Comparison of ENCODE assay signal across 10 cellular contexts in the genomic region with DNA sequence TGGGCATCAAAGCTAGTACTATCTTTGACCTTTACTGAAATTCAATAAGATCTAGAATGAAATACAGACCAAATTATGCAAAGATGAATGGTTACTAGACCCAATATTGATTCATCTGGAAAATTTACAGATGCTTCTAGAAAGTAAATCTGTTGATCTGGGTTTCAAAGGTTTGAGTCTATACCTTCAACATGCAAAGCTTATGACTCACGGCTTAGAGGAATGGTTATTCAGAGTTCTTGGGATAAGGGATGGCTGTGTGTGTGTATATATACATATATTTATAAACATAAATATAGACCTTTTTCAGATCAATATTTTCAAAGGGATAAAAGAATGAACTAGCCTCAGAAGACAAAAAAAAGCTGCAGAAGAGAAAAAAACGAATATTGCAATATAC. TPM values are rescaled to one million over a fixed set of nuclear protein-coding genes. Genes with fewer than 3 reads are reported as not detected.
DNase-seq lines count a peak whose midpoint lies in the region; ATAC-seq, FAIRE-seq and TF ChIP-seq lines count a peak whose summit lies in the region.
"Had no signal": no experiment of that assay in that cellular context is flagged by ENCODE, and none has a peak within 500 bp of the region (broad histone marks: within the 10 kb centered on the region; RNA-seq: fewer than 3 reads in every experiment).

No MANE protein-coding gene starts in this region.

- peaks cover 60% of the 10 kb centered on the region for H3K79me2 ChIP-seq in keratinocyte (ENCODE audit: control insufficient read depth, insufficient read depth, low read length)

- TF ChIP-seq CTCF in keratinocyte (optimal IDR thresholded peaks at IDR 0.05 in 1 of 3, IDR thresholded peaks at IDR 0.05 in 1 of 3, conservative IDR thresholded peaks at IDR 0.05 in 1 of 3; ENCODE audit: extremely low read depth in 1 of 3, insufficient read depth in 2 of 3, low read length in 3 of 3) (no peak), type B pancreatic cell (conservative IDR thresholded peaks at IDR 0.05) (no peak)

- no peaks in the 10 kb centered on the region for H3K27me3 ChIP-seq in keratinocyte (ENCODE audit: control insufficient read depth, extremely low read depth, insufficient read depth, low read length)

- CTCF ChIA-PET in activated naive CD4-positive, alpha-beta T cell treated with anti-CD3 and anti-CD28 coated beads, Interleukin-2, amount 10 ng/mL, durations not matched to agents 7 days and 5 days (lab: Charles Lee), result interaction anchor here (0.7 to 1.6 kb wide), 4 partner anchors 15 to 93 kb away, joined by 3 to 6 read pairs (median 4); no protein-coding TSS in a partner anchor

- no peak for FAIRE-seq in keratinocyte (lab: Jason Lieb, UNC)
- FAIRE-seq: H54 had no signal

- H3K9ac ChIP-seq in keratinocyte (ENCODE audit: control insufficient read depth, extremely low read depth, insufficient read depth, low read length), result peak overlapping the region; percentile 95

- peak overlapping the region; percentile 24 for H3K27ac Mint-ChIP-seq in activated naive CD4-positive, alpha-beta T cell treated with anti-CD3 and anti-CD28 coated beads, Interleukin-2, amount 10 ng/mL, durations not matched to agents 7 days and 5 days
- peak overlapping the region; percentile 100 for H3K27ac Mint-ChIP-seq in activated naive CD8-positive, alpha-beta T cell
- no peak overlapping the region for H3K27ac Mint-ChIP-seq in type B pancreatic cell

- no peak for DNase-seq in activated naive CD4-positive, alpha-beta T cell treated with anti-CD3 and anti-CD28 coated beads, Interleukin-2, amount 10 ng/mL, durations not matched to agents 7 days and 5 days
- DNase-seq in activated naive CD4-positive, alpha-beta T cell treated with anti-CD3 and anti-CD28 coated beads, Interleukin-2, amount 50 U/mL, for 16 hours, result no peak
- DNase-seq in keratinocyte (ENCODE audit: low read depth, low spot score) (no peak), type B pancreatic cell (ENCODE audit: extremely low spot score, unreplicated experiment) (no peak), COLO829 (ENCODE audit: low spot score) (no peak), NCI-H2029 treated with DMSO at 0.1 percent for 48 hours (lab: John Stamatoyannopoulos, UW) (no peak)
- DNase-seq: NCI-H524 treated with DMSO at 0.1 percent for 48 hours had no signal

- H3K4me1 Mint-ChIP-seq in activated naive CD4-positive, alpha-beta T cell treated with anti-CD3 and anti-CD28 coated beads, Interleukin-2, amount 10 ng/mL, durations not matched to agents 7 days and 5 days, result peaks cover 36% of the 10 kb centered on the region
- H3K4me1 Mint-ChIP-seq in activated naive CD8-positive, alpha-beta T cell (ENCODE audit: low read depth), result peaks cover 46% of the 10 kb centered on the region
- H3K4me1 Mint-ChIP-seq in type B pancreatic cell (ENCODE audit: unreplicated experiment), result peaks cover 10% of the 10 kb centered on the region

- H4K20me1 ChIP-seq in keratinocyte (ENCODE audit: control insufficient read depth, extremely low read depth, insufficient read depth, low read length), result no peaks in the 10 kb centered on the region

- H3K9me3 Mint-ChIP-seq in activated naive CD4-positive, alpha-beta T cell treated with anti-CD3 and anti-CD28 coated beads, Interleukin-2, amount 10 ng/mL, durations not matched to agents 7 days and 5 days, result no peaks in the 10 kb centered on the region
- H3K9me3 Mint-ChIP-seq in activated naive CD8-positive, alpha-beta T cell (ENCODE audit: low read depth), result no peaks in the 10 kb centered on the region
- no peaks in the 10 kb centered on the region for H3K9me3 Mint-ChIP-seq in type B pancreatic cell

- peak overlapping the region; percentile 96 for H3K4me2 ChIP-seq in keratinocyte (ENCODE audit: control insufficient read depth, extremely low read depth, insufficient read depth, low read depth, low read length)

- H2AFZ ChIP-seq in keratinocyte (ENCODE audit: control insufficient read depth, low read length), result no peak overlapping the region

- H3K9me1 ChIP-seq in keratinocyte (ENCODE audit: control insufficient read depth, extremely low read depth, insufficient read depth, low read length), result no peaks in the 10 kb centered on the region

- H3K36me3 ChIP-seq in keratinocyte (ENCODE audit: control insufficient read depth in 2 of 2, extremely low read depth in 1 of 2, insufficient read depth in 2 of 2, low read length in 2 of 2), result no peaks in the 10 kb centered on the region

- peak overlapping the region; percentile 85 to 94 (median 90) for H3K4me3 ChIP-seq in keratinocyte (ENCODE audit: control insufficient read depth in 2 of 3, extremely low read depth in 1 of 3, insufficient read depth in 2 of 3, low read depth in 1 of 3, low read length in 3 of 3)

- no peaks in the 10 kb centered on the region for H3K9me3 ChIP-seq in keratinocyte (ENCODE audit: control insufficient read depth, low read depth, low read length)

- peaks cover 7% of the 10 kb centered on the region for H3K4me1 ChIP-seq in keratinocyte (ENCODE audit: control insufficient read depth, extremely low read depth, insufficient read depth, low read length)

- H3K27me3 Mint-ChIP-seq in activated naive CD4-positive, alpha-beta T cell treated with anti-CD3 and anti-CD28 coated beads, Interleukin-2, amount 10 ng/mL, durations not matched to agents 7 days and 5 days, result no peaks in the 10 kb centered on the region
- no peaks in the 10 kb centered on the region for H3K27me3 Mint-ChIP-seq in activated naive CD8-positive, alpha-beta T cell
- H3K27me3 Mint-ChIP-seq in type B pancreatic cell, result peaks cover 16% of the 10 kb centered on the region

- H3K27ac ChIP-seq in keratinocyte (ENCODE audit: control insufficient read depth, insufficient read depth, low read length), result no peak overlapping the region

- peak overlapping the region; percentile 99 for H3K4me3 Mint-ChIP-seq in activated naive CD4-positive, alpha-beta T cell treated with anti-CD3 and anti-CD28 coated beads, Interleukin-2, amount 10 ng/mL, durations not matched to agents 7 days and 5 days
- H3K4me3 Mint-ChIP-seq in activated naive CD8-positive, alpha-beta T cell, result peak overlapping the region; percentile 98
- H3K4me3 Mint-ChIP-seq in type B pancreatic cell, result peak overlapping the region; percentile 99

- no peak for ATAC-seq in GM18517 (IDR thresholded peaks at IDR 0.05; ENCODE audit: unreplicated experiment)

- H3K36me3 Mint-ChIP-seq in activated naive CD4-positive, alpha-beta T cell treated with anti-CD3 and anti-CD28 coated beads, Interleukin-2, amount 10 ng/mL, durations not matched to agents 7 days and 5 days, result peaks cover 6% of the 10 kb centered on the region
- no peaks in the 10 kb centered on the region for H3K36me3 Mint-ChIP-seq in activated naive CD8-positive, alpha-beta T cell
- no peaks in the 10 kb centered on the region for H3K36me3 Mint-ChIP-seq in type B pancreatic cell

- dilution Hi-C loops in keratinocyte (cut with MboI; ENCODE audit: extremely low pct_ligation_motif_present, low sequenced_read_pairs), result no loop called here

RNA-seq across cellular contexts. Expression of gene SPTY2D1, which starts 1.3 kb away (rescaled TPM):
- polyA plus RNA-seq in keratinocyte, result 14.3 to 17.9 TPM (median 15.6 TPM) in 3 replicates
- polyA plus RNA-seq in keratinocyte (2011; ENCODE audit: low read depth), result 53.6 TPM
- 10.0 and 14.0 TPM in 2 replicates for polyA plus RNA-seq in keratinocyte (2011; cell fraction: cytosol; rRNA removed)
- polyA plus RNA-seq in keratinocyte (2011; cell fraction: nucleus; rRNA removed), result 12.7 and 18.7 TPM in 2 replicates
- polyA plus RNA-seq in keratinocyte (2012; ENCODE audit: low replicate concordance), result 15.9 TPM in 2 replicates
- polyA minus RNA-seq in keratinocyte, result 11.8 to 27.0 TPM (median 16.7 TPM) in 3 replicates
- 23.2 TPM for polyA minus RNA-seq in keratinocyte (2011; cell fraction: cytosol; rRNA and poly(A)+ RNA removed)
- 15.7 and 23.8 TPM in 2 replicates for polyA minus RNA-seq in keratinocyte (2011; cell fraction: nucleus; rRNA and poly(A)+ RNA removed)
- total RNA-seq in type B pancreatic cell (ENCODE audit: low replicate concordance), result 20.8 and 31.7 TPM in 2 replicates

RNA-seq across cellular contexts. Expression of gene MISFA, which starts 33.3 kb away (rescaled TPM):
- polyA plus RNA-seq in keratinocyte, result 0.63 to 1.7 TPM (median 0.70 TPM) in 3 replicates
- polyA plus RNA-seq in keratinocyte (2011; ENCODE audit: low read depth), result 3.2 TPM
- polyA plus RNA-seq in keratinocyte (2011; cell fraction: cytosol; rRNA removed), result 1.3 and 1.6 TPM in 2 replicates
- polyA plus RNA-seq in keratinocyte (2011; cell fraction: nucleus; rRNA removed), result 0.85 TPM in 1 of 2 replicates, not detected in the other
- 0.60 and 2.6 TPM in 2 replicates for polyA plus RNA-seq in keratinocyte (2012; ENCODE audit: low replicate concordance)
- polyA minus RNA-seq in keratinocyte, result not detected in 3 replicates
- not detected for polyA minus RNA-seq in keratinocyte (2011; cell fraction: cytosol; rRNA and poly(A)+ RNA removed)
- not detected in 2 replicates for polyA minus RNA-seq in keratinocyte (2011; cell fraction: nucleus; rRNA and poly(A)+ RNA removed)
- total RNA-seq in type B pancreatic cell (ENCODE audit: low replicate concordance), result 4.9 and 7.0 TPM in 2 replicates

RNA-seq across cellular contexts. Expression of gene UEVLD, which starts 44.3 kb away (rescaled TPM):
- polyA plus RNA-seq in keratinocyte, result 25.8 to 34.2 TPM (median 27.9 TPM) in 3 replicates
- 22.8 TPM for polyA plus RNA-seq in keratinocyte (2011; ENCODE audit: low read depth)
- 17.7 and 37.1 TPM in 2 replicates for polyA plus RNA-seq in keratinocyte (2011; cell fraction: cytosol; rRNA removed)
- polyA plus RNA-seq in keratinocyte (2011; cell fraction: nucleus; rRNA removed), result 18.9 and 24.5 TPM in 2 replicates
- 16.1 and 24.0 TPM in 2 replicates for polyA plus RNA-seq in keratinocyte (2012; ENCODE audit: low replicate concordance)
- polyA minus RNA-seq in keratinocyte, result 10.7 to 33.5 TPM (median 21.1 TPM) in 3 replicates
- polyA minus RNA-seq in keratinocyte (2011; cell fraction: cytosol; rRNA and poly(A)+ RNA removed), result 11.3 TPM
- polyA minus RNA-seq in keratinocyte (2011; cell fraction: nucleus; rRNA and poly(A)+ RNA removed), result 14.6 and 24.8 TPM in 2 replicates
- 15.7 and 22.4 TPM in 2 replicates for total RNA-seq in type B pancreatic cell (ENCODE audit: low replicate concordance)
